Comparison of ENCODE assay signal across 8 cellular contexts in genomic region chr1:53754484-53755312, GRCh38. TPM values are rescaled to one million over a fixed set of nuclear protein-coding genes. Genes with fewer than 3 reads are reported as not detected.
DNase-seq lines count a peak whose midpoint lies in the region; ATAC-seq and TF ChIP-seq lines count a peak whose summit lies in the region.

No MANE protein-coding gene starts in this region.

- TF ChIP-seq CTCF in AG10803 (conservative IDR thresholded peaks at IDR 0.05; ENCODE audit: low read length) (peak; percentile 92), GM10266 (IDR thresholded peaks at IDR 0.05; ENCODE audit: control insufficient read depth, insufficient read depth, low read depth, missing control alignments) (peak; percentile 66), hepatocyte (IDR thresholded peaks at IDR 0.05; ENCODE audit: poor library complexity) (peak; percentile 75)

- ATAC-seq in activated T-helper 17 cell treated with anti-CD3 and anti-CD28 coated beads, Interleukin-2, amount 50 U/mL, for 72 hours (replicated peaks) = peak; percentile 32
- peak; percentile 57 for ATAC-seq in stimulated activated effector memory CD8-positive, alpha-beta T cell treated with anti-CD3 and anti-CD28 coated beads, Interleukin-12 subunit alpha, Interleukin-12 subunit beta, amount 100 ng/mL, for 72 hours

- H3K36me3 Mint-ChIP-seq in activated T-helper 17 cell treated with anti-CD3 and anti-CD28 coated beads, Interleukin-2, amount 50 U/mL, for 72 hours (ENCODE audit: low read depth) = no peaks in the 10 kb centered on the region
- H3K36me3 Mint-ChIP-seq in stimulated activated effector memory CD8-positive, alpha-beta T cell treated with anti-CD3 and anti-CD28 coated beads, Interleukin-12 subunit alpha, Interleukin-12 subunit beta, amount 100 ng/mL, for 72 hours = no peaks in the 10 kb centered on the region
- H3K36me3 Mint-ChIP-seq in T-helper 2 cell treated with Interferon-gamma antibody and Interleukin-4, amounts not matched to agents 5 μg/mL and 100 μg/mL, for 36 hours (ENCODE audit: low read depth) = no peaks in the 10 kb centered on the region

- no peaks in the 10 kb centered on the region for H4K20me1 ChIP-seq in hepatocyte (ENCODE audit: insufficient read depth, poor library complexity, severe bottlenecking)

- H3K9me3 ChIP-seq in hepatocyte (ENCODE audit: low read depth) = no peaks in the 10 kb centered on the region

- no peaks in the 10 kb centered on the region for H3K79me2 ChIP-seq in hepatocyte

- H3K4me3 Mint-ChIP-seq in activated T-helper 17 cell treated with anti-CD3 and anti-CD28 coated beads, Interleukin-2, amount 50 U/mL, for 72 hours = no peak overlapping the region
- no peak overlapping the region for H3K4me3 Mint-ChIP-seq in stimulated activated effector memory CD8-positive, alpha-beta T cell treated with anti-CD3 and anti-CD28 coated beads, Interleukin-12 subunit alpha, Interleukin-12 subunit beta, amount 100 ng/mL, for 72 hours
- H3K4me3 Mint-ChIP-seq in T-helper 2 cell treated with Interferon-gamma antibody and Interleukin-4, amounts not matched to agents 5 μg/mL and 100 μg/mL, for 36 hours = no peak overlapping the region

- no peaks in the 10 kb centered on the region for H3K36me3 ChIP-seq in hepatocyte (replicated peaks; ENCODE audit: insufficient read depth, low read depth)

- WGBS in hepatocyte (ENCODE audit: low lambda C conversion rate, missing lambda C conversion rate) = 54% methylated on average over 6 of the region's 6 CpGs

- H3K4me2 ChIP-seq in hepatocyte = no peak overlapping the region

- H3K27me3 ChIP-seq in hepatocyte = no peaks in the 10 kb centered on the region

- peak; percentile 71 for DNase-seq in AG10803 (ENCODE audit: low read depth)
- DNase-seq in GM10266 (ENCODE audit: extremely low spot score) = peak; percentile 44
- peak; percentile 4 for DNase-seq in NCI-H2107 (lab: John Stamatoyannopoulos, UW)
- DNase-seq in hepatocyte (ENCODE audit: low spot score) = peak; percentile 75
- DNase-seq in stimulated activated effector memory CD8-positive, alpha-beta T cell treated with anti-CD3 and anti-CD28 coated beads, Interleukin-12 subunit alpha, Interleukin-12 subunit beta, amount 100 ng/mL, for 72 hours (ENCODE audit: low spot score in 2 of 2) = no peak
- DNase-seq in activated effector memory CD4-positive, alpha-beta T cell treated with anti-CD3 and anti-CD28 coated beads, Interleukin-2, amount 50 U/mL, for 16 hours = no peak
- no peak for DNase-seq in T-helper 2 cell treated with Interferon-gamma antibody and Interleukin-4, amounts not matched to agents 5 μg/mL and 100 μg/mL, for 36 hours (ENCODE audit: low spot score)

- H3K27ac Mint-ChIP-seq in activated T-helper 17 cell treated with anti-CD3 and anti-CD28 coated beads, Interleukin-2, amount 50 U/mL, for 72 hours = no peak overlapping the region
- no peak overlapping the region for H3K27ac Mint-ChIP-seq in stimulated activated effector memory CD8-positive, alpha-beta T cell treated with anti-CD3 and anti-CD28 coated beads, Interleukin-12 subunit alpha, Interleukin-12 subunit beta, amount 100 ng/mL, for 72 hours
- H3K27ac Mint-ChIP-seq in T-helper 2 cell treated with Interferon-gamma antibody and Interleukin-4, amounts not matched to agents 5 μg/mL and 100 μg/mL, for 36 hours = no peak overlapping the region

- no peak overlapping the region for H2AFZ ChIP-seq in hepatocyte

- no peaks in the 10 kb centered on the region for H3K4me1 ChIP-seq in hepatocyte (ENCODE audit: insufficient read depth)

- no peak overlapping the region for H3K27ac ChIP-seq in hepatocyte

- H3K9me2 ChIP-seq in hepatocyte (replicated peaks; ENCODE audit: insufficient read depth) = no peaks in the 10 kb centered on the region

- H3K9me3 Mint-ChIP-seq in activated T-helper 17 cell treated with anti-CD3 and anti-CD28 coated beads, Interleukin-2, amount 50 U/mL, for 72 hours = no peaks in the 10 kb centered on the region
- no peaks in the 10 kb centered on the region for H3K9me3 Mint-ChIP-seq in stimulated activated effector memory CD8-positive, alpha-beta T cell treated with anti-CD3 and anti-CD28 coated beads, Interleukin-12 subunit alpha, Interleukin-12 subunit beta, amount 100 ng/mL, for 72 hours
- H3K9me3 Mint-ChIP-seq in T-helper 2 cell treated with Interferon-gamma antibody and Interleukin-4, amounts not matched to agents 5 μg/mL and 100 μg/mL, for 36 hours = no peaks in the 10 kb centered on the region

- no peaks in the 10 kb centered on the region for H3K4me1 Mint-ChIP-seq in activated T-helper 17 cell treated with anti-CD3 and anti-CD28 coated beads, Interleukin-2, amount 50 U/mL, for 72 hours
- H3K4me1 Mint-ChIP-seq in stimulated activated effector memory CD8-positive, alpha-beta T cell treated with anti-CD3 and anti-CD28 coated beads, Interleukin-12 subunit alpha, Interleukin-12 subunit beta, amount 100 ng/mL, for 72 hours = peaks cover 6% of the 10 kb centered on the region
- no peaks in the 10 kb centered on the region for H3K4me1 Mint-ChIP-seq in T-helper 2 cell treated with Interferon-gamma antibody and Interleukin-4, amounts not matched to agents 5 μg/mL and 100 μg/mL, for 36 hours (ENCODE audit: low read depth)

- H3K4me3 ChIP-seq in AG10803 (ENCODE audit: low read length) (no peak overlapping the region), hepatocyte (no peak overlapping the region)

- H3K27me3 Mint-ChIP-seq in activated T-helper 17 cell treated with anti-CD3 and anti-CD28 coated beads, Interleukin-2, amount 50 U/mL, for 72 hours = no peaks in the 10 kb centered on the region
- peaks cover 2% of the 10 kb centered on the region for H3K27me3 Mint-ChIP-seq in T-helper 2 cell treated with Interferon-gamma antibody and Interleukin-4, amounts not matched to agents 5 μg/mL and 100 μg/mL, for 36 hours (ENCODE audit: low read depth)

RNA-seq across cellular contexts. Expression of gene GLIS1, which starts 15.7 kb away (rescaled TPM):
- not detected for total RNA-seq in activated T-helper 17 cell treated with anti-CD3 and anti-CD28 coated beads, Interleukin-2, amount 50 U/mL, for 72 hours
- 0.13 and 0.32 TPM in 2 replicates for total RNA-seq in hepatocyte
- 1.3 and 1.5 TPM in 2 replicates for polyA plus RNA-seq in hepatocyte

Comparison
In these comparisons a context has a peak if more than half of its experiments do, and no peak if none do; other contexts are left out.
1. DNase-seq: peak in AG10803 (single experiment), GM10266 (single experiment), NCI-H2107 (single experiment) and hepatocyte (single experiment); none in stimulated activated effector memory CD8-positive, alpha-beta T cell treated with anti-CD3 and anti-CD28 coated beads, Interleukin-12 subunit alpha, Interleukin-12 subunit beta, amount 100 ng/mL, for 72 hours (0 of 2), activated effector memory CD4-positive, alpha-beta T cell treated with anti-CD3 and anti-CD28 coated beads, Interleukin-2, amount 50 U/mL, for 16 hours (single experiment) and T-helper 2 cell treated with Interferon-gamma antibody and Interleukin-4, amounts not matched to agents 5 μg/mL and 100 μg/mL, for 36 hours (single experiment).
2. Peak in every context shown above with its lines, with median percentiles within 50 percentile points of each other: CTCF ChIP-seq.